ENCODE assay signal across 19 cellular contexts in genomic region chr15:44414001-44414400, GRCh38. TPM values are rescaled to one million over a fixed set of nuclear protein-coding genes. Genes with fewer than 3 reads are reported as not detected.
DNase-seq lines count a peak whose midpoint lies in the region; ATAC-seq and TF ChIP-seq lines count a peak whose summit lies in the region.
"Had no signal": no experiment of that assay in that cellular context is flagged by ENCODE, and none has a peak within 500 bp of the region (broad histone marks: within the 10 kb centered on the region; RNA-seq: fewer than 3 reads in every experiment).

No MANE protein-coding gene starts in this region.

- TF ChIP-seq CTCF in progenitor cell of endocrine pancreas (IDR thresholded peaks at IDR 0.05; ENCODE audit: unreplicated experiment) = no peak

- peaks cover 7% of the 10 kb centered on the region for H3K36me3 Mint-ChIP-seq in activated naive CD4-positive, alpha-beta T cell treated with anti-CD3 and anti-CD28 coated beads for 36 hours (ENCODE audit: low read depth)
- H3K36me3 Mint-ChIP-seq in progenitor cell of endocrine pancreas (ENCODE audit: insufficient read depth) = peaks cover 3% of the 10 kb centered on the region

- DNase-seq in activated naive CD4-positive, alpha-beta T cell treated with anti-CD3 and anti-CD28 coated beads for 36 hours = peak; percentile 18
- no peak for DNase-seq in activated naive CD4-positive, alpha-beta T cell treated with anti-CD3 and anti-CD28 coated beads, Interleukin-2, amount 50 U/mL, for 16 hours
- DNase-seq in progenitor cell of endocrine pancreas (ENCODE audit: low spot score, unreplicated experiment) (no peak), left colon (no peak)
- no peak for DNase-seq in activated CD4-positive, alpha-beta T cell treated with anti-CD3 and anti-CD28 coated beads, Interleukin-2, amount 50 U/mL, for 48 hours
- DNase-seq: ACHN, C1 segment of cervical spinal cord, IMR-90, MG63, NCI-H1092, NCI-H1436 treated with DMSO at 0.1 percent for 48 hours, NCI-H2029, NCI-H345, NCI-H524 treated with DMSO at 0.1 percent for 48 hours, SHP77, SK-N-SH had no signal

- no peaks in the 10 kb centered on the region for H3K9me3 Mint-ChIP-seq in activated naive CD4-positive, alpha-beta T cell treated with anti-CD3 and anti-CD28 coated beads for 36 hours
- no peaks in the 10 kb centered on the region for H3K9me3 Mint-ChIP-seq in progenitor cell of endocrine pancreas (ENCODE audit: low read depth)

- no peak overlapping the region for H3K27ac Mint-ChIP-seq in activated naive CD4-positive, alpha-beta T cell treated with anti-CD3 and anti-CD28 coated beads for 36 hours
- H3K27ac Mint-ChIP-seq in progenitor cell of endocrine pancreas = peak overlapping the region; percentile 11

- H3K4me1 Mint-ChIP-seq in activated naive CD4-positive, alpha-beta T cell treated with anti-CD3 and anti-CD28 coated beads for 36 hours (ENCODE audit: low read depth) = peaks cover 2% of the 10 kb centered on the region
- H3K4me1 Mint-ChIP-seq in progenitor cell of endocrine pancreas (ENCODE audit: low read depth) = no peaks in the 10 kb centered on the region

- H3K27me3 Mint-ChIP-seq in activated naive CD4-positive, alpha-beta T cell treated with anti-CD3 and anti-CD28 coated beads for 36 hours (ENCODE audit: low read depth) = no peaks in the 10 kb centered on the region
- no peaks in the 10 kb centered on the region for H3K27me3 Mint-ChIP-seq in progenitor cell of endocrine pancreas

- H3K4me3 Mint-ChIP-seq in activated naive CD4-positive, alpha-beta T cell treated with anti-CD3 and anti-CD28 coated beads for 36 hours = no peak overlapping the region
- no peak overlapping the region for H3K4me3 Mint-ChIP-seq in progenitor cell of endocrine pancreas (ENCODE audit: low read depth)

- peak; percentile 46 for ATAC-seq in GM18868 (IDR thresholded peaks at IDR 0.05; ENCODE audit: unreplicated experiment)
- peak; percentile 74 for ATAC-seq in HG02870 (IDR thresholded peaks at IDR 0.05; ENCODE audit: unreplicated experiment)
- no peak for ATAC-seq in SK-N-SH treated with all-trans-retinoic acid at 6 μM for 48 hours
- no peak for ATAC-seq in left colon

- CTCF ChIA-PET in activated naive CD4-positive, alpha-beta T cell treated with anti-CD3 and anti-CD28 coated beads for 36 hours (lab: Charles Lee) = no interaction called here

- intact Hi-C loops in activated naive CD4-positive, alpha-beta T cell treated with anti-CD3 and anti-CD28 coated beads for 36 hours (cut with micrococcal nuclease) = no loop called here
- intact Hi-C loops in left colon (cut with DNase I, micrococcal nuclease) = no loop called here

TF ChIP-seq in SK-N-SH treated with all-trans-retinoic acid at 6 μM for 48 hours, 23 proteins besides CTCF, POLR2A, EP300 and RAD21:
- no peak for TF ChIP-seq BACH2 (CRISPR knock-in tag; IDR thresholded peaks at IDR 0.05; ENCODE audit: borderline replicate concordance)
- no peak for TF ChIP-seq SNAI2 (CRISPR knock-in tag; IDR thresholded peaks at IDR 0.05)
- TF ChIP-seq ZNF565 (CRISPR knock-in tag; conservative IDR thresholded peaks at IDR 0.05; ENCODE audit: low read depth) = no peak
- TF ChIP-seq ZFP30 (CRISPR knock-in tag; IDR thresholded peaks at IDR 0.05) = no peak
- TF ChIP-seq OSR1 (CRISPR knock-in tag; IDR thresholded peaks at IDR 0.05) = no peak
- no peak for TF ChIP-seq ZFP3 (CRISPR knock-in tag; IDR thresholded peaks at IDR 0.05)
- no peak for TF ChIP-seq ESRRG (CRISPR knock-in tag; IDR thresholded peaks at IDR 0.05)
- no peak for TF ChIP-seq POU6F1 (CRISPR knock-in tag; IDR thresholded peaks at IDR 0.05; ENCODE audit: borderline replicate concordance, low read depth)
- no peak for TF ChIP-seq ZNF8 (CRISPR knock-in tag; IDR thresholded peaks at IDR 0.05)
- no peak for TF ChIP-seq PATZ1 (CRISPR knock-in tag; IDR thresholded peaks at IDR 0.05; ENCODE audit: borderline replicate concordance)
- no peak for TF ChIP-seq CSRNP3 (CRISPR knock-in tag; IDR thresholded peaks at IDR 0.05)
TF ChIP-seq in SK-N-SH treated with all-trans-retinoic acid at 6 μM for 48 hours: peak in this region for 0.

RNA-seq across cellular contexts. Expression of gene CTDSPL2, which starts 13.4 kb away (rescaled TPM):
- 10 to 100 TPM; 61.8 to 63.7 TPM for total RNA-seq in activated naive CD4-positive, alpha-beta T cell treated with anti-CD3 and anti-CD28 coated beads for 36 hours
- total RNA-seq in progenitor cell of endocrine pancreas = 61.7 and 63.5 TPM in 2 replicates
- 10 to 100 TPM; 30.1 to 33.7 TPM for total RNA-seq in left colon

Comparison
In these comparisons a context has a peak if more than half of its experiments do, and no peak if none do; other contexts are left out.
1. ATAC-seq: peak in GM18868 (single experiment) and HG02870 (single experiment); none in SK-N-SH treated with all-trans-retinoic acid at 6 μM for 48 hours (single experiment) and left colon (single experiment).